16 cellular contexts compared by ENCODE assay signal in the genomic region with DNA sequence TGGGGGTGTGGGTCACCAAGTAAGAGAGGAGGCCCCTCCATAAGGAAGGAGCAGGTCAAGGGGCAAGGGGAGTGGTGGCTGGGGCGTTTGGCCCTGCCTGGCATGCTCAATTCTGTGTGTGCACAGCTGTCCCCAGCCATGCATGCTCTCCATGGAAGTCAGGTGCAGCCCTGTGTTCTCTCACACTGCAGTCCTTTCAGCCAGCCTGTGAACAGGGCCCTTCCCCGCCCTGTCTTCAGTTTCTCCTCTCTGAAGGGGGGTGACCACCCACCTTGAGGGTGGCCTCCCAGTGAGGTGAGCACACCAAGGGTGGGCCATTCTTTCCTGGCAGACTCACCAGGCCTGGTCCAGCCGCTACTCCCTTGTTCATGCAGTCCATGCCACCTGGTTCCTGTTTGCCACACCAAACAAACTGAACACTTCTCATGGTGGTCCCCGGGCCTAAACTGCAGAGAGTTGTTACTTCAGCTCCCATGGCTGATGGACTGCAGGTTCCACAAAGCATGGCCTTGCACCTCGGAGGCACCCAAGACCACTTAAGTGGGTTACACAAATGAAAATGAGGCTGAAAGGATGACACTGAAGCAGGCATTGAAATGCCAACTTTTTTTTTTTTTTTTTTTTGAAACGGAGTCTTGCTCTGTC. TPM values are rescaled to one million over a fixed set of nuclear protein-coding genes. Genes with fewer than 3 reads are reported as not detected.
A peak's percentile ranks its signal among the peaks of the same experiment; 100 is the strongest.
DNase-seq lines count a peak whose midpoint lies in the region; ATAC-seq and TF ChIP-seq lines count a peak whose summit lies in the region.
"Had no signal": no experiment of that assay in that cellular context is flagged by ENCODE, and none has a peak within 500 bp of the region (broad histone marks: within the 10 kb centered on the region; RNA-seq: fewer than 3 reads in every experiment).

No MANE protein-coding gene starts in this region.

- CTCF ChIA-PET in WTC11 (lab: Charles Lee), result interaction anchor here (0.6 to 4.0 kb wide), 13 partner anchors 9 to 296 kb away, joined by 3 to 77 read pairs (median 4); a partner anchor contains a TSS

- no peaks in the 10 kb centered on the region for H3K9me3 Mint-ChIP-seq in T-helper 1 cell treated with Interleukin-12 subunit alpha and Interleukin-12 subunit beta and Interleukin-4 antibody, amounts not matched to agents 30 μg/mL and 1 μg/mL, for 36 hours
- no peaks in the 10 kb centered on the region for H3K9me3 Mint-ChIP-seq in WTC11
- H3K9me3 Mint-ChIP-seq in natural killer cell treated with Interleukin-12 subunit alpha and Interleukin-12 subunit beta and Interleukin-15 and Interleukin-18, amount 100 ng/mL, for 72 hours, result no peaks in the 10 kb centered on the region

- H3K27ac Mint-ChIP-seq in T-helper 1 cell treated with Interleukin-12 subunit alpha and Interleukin-12 subunit beta and Interleukin-4 antibody, amounts not matched to agents 30 μg/mL and 1 μg/mL, for 36 hours, result no peak overlapping the region
- no peak overlapping the region for H3K27ac Mint-ChIP-seq in WTC11
- no peak overlapping the region for H3K27ac Mint-ChIP-seq in natural killer cell treated with Interleukin-12 subunit alpha and Interleukin-12 subunit beta and Interleukin-15 and Interleukin-18, amount 100 ng/mL, for 72 hours

- POLR2A ChIA-PET in WTC11 (lab: Charles Lee), result interaction anchor here (0.5 to 0.9 kb wide), 2 partner anchors 17 to 823 kb away, joined by 3 read pairs; a partner anchor contains a TSS

- H3K27me3 ChIP-seq in H7 (ENCODE audit: control insufficient read depth, insufficient read depth, low read length), result peaks cover 23% of the 10 kb centered on the region
- H3K27me3 ChIP-seq in right atrium auricular region, result no peaks in the 10 kb centered on the region

- H3K27ac ChIP-seq in right atrium auricular region, result peak overlapping the region in 1 of 2 donors; percentile 97

- H3K36me3 Mint-ChIP-seq in T-helper 1 cell treated with Interleukin-12 subunit alpha and Interleukin-12 subunit beta and Interleukin-4 antibody, amounts not matched to agents 30 μg/mL and 1 μg/mL, for 36 hours (ENCODE audit: low read depth), result peaks cover 3% of the 10 kb centered on the region
- peaks cover 2% of the 10 kb centered on the region for H3K36me3 Mint-ChIP-seq in WTC11
- H3K36me3 Mint-ChIP-seq in natural killer cell treated with Interleukin-12 subunit alpha and Interleukin-12 subunit beta and Interleukin-15 and Interleukin-18, amount 100 ng/mL, for 72 hours, result no peaks in the 10 kb centered on the region

- H3K27me3 Mint-ChIP-seq in T-helper 1 cell treated with Interleukin-12 subunit alpha and Interleukin-12 subunit beta and Interleukin-4 antibody, amounts not matched to agents 30 μg/mL and 1 μg/mL, for 36 hours (ENCODE audit: low read depth), result peaks cover 11% of the 10 kb centered on the region
- H3K27me3 Mint-ChIP-seq in WTC11 (ENCODE audit: low read depth), result peaks cover 32% of the 10 kb centered on the region
- peaks cover 5 to 8% of the 10 kb centered on the region in 2 donors for H3K27me3 Mint-ChIP-seq in natural killer cell treated with Interleukin-12 subunit alpha and Interleukin-12 subunit beta and Interleukin-15 and Interleukin-18, amount 100 ng/mL, for 72 hours

- peak overlapping the region; percentile 14 for H3K4me3 Mint-ChIP-seq in T-helper 1 cell treated with Interleukin-12 subunit alpha and Interleukin-12 subunit beta and Interleukin-4 antibody, amounts not matched to agents 30 μg/mL and 1 μg/mL, for 36 hours
- H3K4me3 Mint-ChIP-seq in WTC11, result peak overlapping the region; percentile 89; the same call in 1 of the 2 replicates
- H3K4me3 Mint-ChIP-seq in natural killer cell treated with Interleukin-12 subunit alpha and Interleukin-12 subunit beta and Interleukin-15 and Interleukin-18, amount 100 ng/mL, for 72 hours, result peak overlapping the region; percentile 32

- H3K36me3 ChIP-seq in H7 (replicated peaks; ENCODE audit: control insufficient read depth, insufficient read depth, low read length), result no peaks in the 10 kb centered on the region; the same call in 1 of the 2 replicates
- peaks cover 17% of the 10 kb centered on the region for H3K36me3 ChIP-seq in right atrium auricular region

- DNase-seq in T-helper 1 cell (no peak), H7 (peak; percentile 29), WTC11 (ENCODE audit: low spot score) (no peak), NCI-H2107 (lab: John Stamatoyannopoulos, UW) (no peak), NCI-H2171 (lab: John Stamatoyannopoulos, UW) (no peak), right atrium auricular region (ENCODE audit: low spot score) (no peak)
- DNase-seq in natural killer cell treated with Interleukin-12 subunit alpha and Interleukin-12 subunit beta and Interleukin-15 and Interleukin-18, amount 100 ng/mL, for 72 hours (ENCODE audit: low spot score), result no peak
- DNase-seq: ACHN, aorta, DMS153, mammary epithelial cell, NCI-H524 treated with DMSO at 0.1 percent for 48 hours, trophoblast cell had no signal

- H3K4me3 ChIP-seq in H7 (ENCODE audit: insufficient read depth, low read depth, low read length) (no peak overlapping the region), right atrium auricular region (no peak overlapping the region)

- H3K4me1 Mint-ChIP-seq in T-helper 1 cell treated with Interleukin-12 subunit alpha and Interleukin-12 subunit beta and Interleukin-4 antibody, amounts not matched to agents 30 μg/mL and 1 μg/mL, for 36 hours (ENCODE audit: low read depth), result peaks cover 20% of the 10 kb centered on the region
- H3K4me1 Mint-ChIP-seq in WTC11, result peaks cover 37% of the 10 kb centered on the region
- peaks cover 6 to 19% of the 10 kb centered on the region in 2 donors for H3K4me1 Mint-ChIP-seq in natural killer cell treated with Interleukin-12 subunit alpha and Interleukin-12 subunit beta and Interleukin-15 and Interleukin-18, amount 100 ng/mL, for 72 hours (ENCODE audit: low read depth in 2 of 2)

- H3K9me3 ChIP-seq in right atrium auricular region, result no peaks in the 10 kb centered on the region

- TF ChIP-seq CTCF in WTC11 (IDR thresholded peaks at IDR 0.05), result no peak
- no peak for TF ChIP-seq CTCF in right atrium auricular region (IDR thresholded peaks at IDR 0.05)

- no peak for ATAC-seq in WTC11
- ATAC-seq in natural killer cell treated with Interleukin-12 subunit alpha and Interleukin-12 subunit beta and Interleukin-15 and Interleukin-18, amount 100 ng/mL, for 72 hours, result no peak

- H3K4me1 ChIP-seq in right atrium auricular region, result peaks cover 0 to 60% of the 10 kb centered on the region in 2 donors

TF ChIP-seq in WTC11, 78 proteins besides CTCF, POLR2A, EP300 and RAD21 (continues in another document):
- TF ChIP-seq NFYB (CRISPR knock-in tag; conservative IDR thresholded peaks at IDR 0.05; ENCODE audit: low read depth) (no peak), ATF1 (CRISPR knock-in tag; IDR thresholded peaks at IDR 0.05) (no peak), ETV6 (CRISPR knock-in tag; IDR thresholded peaks at IDR 0.05) (no peak)
- TF ChIP-seq, protein P1, sequence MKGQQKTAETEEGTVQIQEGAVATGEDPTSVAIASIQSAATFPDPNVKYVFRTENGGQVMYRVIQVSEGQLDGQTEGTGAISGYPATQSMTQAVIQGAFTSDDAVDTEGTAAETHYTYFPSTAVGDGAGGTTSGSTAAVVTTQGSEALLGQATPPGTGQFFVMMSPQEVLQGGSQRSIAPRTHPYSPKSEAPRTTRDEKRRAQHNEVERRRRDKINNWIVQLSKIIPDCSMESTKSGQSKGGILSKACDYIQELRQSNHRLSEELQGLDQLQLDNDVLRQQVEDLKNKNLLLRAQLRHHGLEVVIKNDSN (CRISPR knock-in tag; IDR thresholded peaks at IDR 0.05), result no peak

RNA-seq across cellular contexts. Expression of a gene that starts 1.7 kb away (rescaled TPM):
- 55.6 and 60.9 TPM in 2 replicates for total RNA-seq in H7 (2014; rRNA removed; shearing (Covaris generic))
- total RNA-seq in WTC11 (2021) (170 to 198 TPM (median 171 TPM) in 3 replicates), right atrium auricular region (100 to 1,000 TPM; 213 to 319 TPM)
- 100 to 1,000 TPM in 1 of 2 donors, 10 to 100 TPM in 1; 50.7 to 135 TPM for total RNA-seq in natural killer cell treated with Interleukin-12 subunit alpha and Interleukin-12 subunit beta and Interleukin-15 and Interleukin-18, amount 100 ng/mL, for 72 hours

RNA-seq across cellular contexts. Expression of a gene that starts 3.2 kb away (rescaled TPM):
- total RNA-seq in H7 (2014; rRNA removed; shearing (Covaris generic)), result 7.8 and 12.8 TPM in 2 replicates
- 14.5 to 16.5 TPM (median 16.2 TPM) in 3 replicates for total RNA-seq in WTC11 (2021)
- total RNA-seq in natural killer cell treated with Interleukin-12 subunit alpha and Interleukin-12 subunit beta and Interleukin-15 and Interleukin-18, amount 100 ng/mL, for 72 hours, result under 1 TPM in 1 of 2 donors, not detected in 1; 0.50 TPM
- total RNA-seq in right atrium auricular region, result 10 to 100 TPM in 1 of 2 donors, 1 to 10 TPM in 1; 2.2 to 12.3 TPM

RNA-seq across cellular contexts. Expression of a gene that starts 6.7 kb away (rescaled TPM):
- 1.8 and 3.7 TPM in 2 replicates for total RNA-seq in H7 (2014; rRNA removed; shearing (Covaris generic))
- total RNA-seq in WTC11 (2021) (2.7 to 3.6 TPM (median 3.5 TPM) in 3 replicates), right atrium auricular region (not detected)
- total RNA-seq in natural killer cell treated with Interleukin-12 subunit alpha and Interleukin-12 subunit beta and Interleukin-15 and Interleukin-18, amount 100 ng/mL, for 72 hours, result under 1 TPM; 0.83 to 0.86 TPM
- total RNA-seq: mammary epithelial cell, posterior vena cava had no signal

RNA-seq across cellular contexts. Expression of a gene that starts 15.2 kb away (rescaled TPM):
- not detected in 2 replicates for total RNA-seq in H7 (2014; rRNA removed; shearing (Covaris generic))
- total RNA-seq in WTC11 (2021) (0.81 to 1.3 TPM (median 0.87 TPM) in 3 replicates), right atrium auricular region (not detected)
- under 1 TPM in 1 of 2 donors, not detected in 1; 0.52 TPM for total RNA-seq in natural killer cell treated with Interleukin-12 subunit alpha and Interleukin-12 subunit beta and Interleukin-15 and Interleukin-18, amount 100 ng/mL, for 72 hours
- total RNA-seq: fibroblast of lung, mammary epithelial cell had no signal

RNA-seq across cellular contexts. Expression of a gene that starts 17.3 kb away (rescaled TPM):
- 79.1 and 86.5 TPM in 2 replicates for total RNA-seq in H7 (2014; rRNA removed; shearing (Covaris generic))
- total RNA-seq in WTC11 (2021) (135 to 149 TPM (median 146 TPM) in 3 replicates), right atrium auricular region (10 to 100 TPM; 41.4 to 45.9 TPM)
- total RNA-seq in natural killer cell treated with Interleukin-12 subunit alpha and Interleukin-12 subunit beta and Interleukin-15 and Interleukin-18, amount 100 ng/mL, for 72 hours, result 100 to 1,000 TPM in 1 of 2 donors, 10 to 100 TPM in 1; 70.5 to 105 TPM

Comparison
In these comparisons a context has a peak if more than half of its experiments do, and no peak if none do; other contexts are left out.
1. H3K4me3 Mint-ChIP-seq: peak in every context shown above with its lines; median percentile 89 in WTC11; 32 in natural killer cell treated with Interleukin-12 subunit alpha and Interleukin-12 subunit beta and Interleukin-15 and Interleukin-18, amount 100 ng/mL, for 72 hours; 14 in T-helper 1 cell treated with Interleukin-12 subunit alpha and Interleukin-12 subunit beta and Interleukin-4 antibody, amounts not matched to agents 30 μg/mL and 1 μg/mL, for 36 hours.